ENCODE assay signal across 17 cellular contexts in the genomic region with DNA sequence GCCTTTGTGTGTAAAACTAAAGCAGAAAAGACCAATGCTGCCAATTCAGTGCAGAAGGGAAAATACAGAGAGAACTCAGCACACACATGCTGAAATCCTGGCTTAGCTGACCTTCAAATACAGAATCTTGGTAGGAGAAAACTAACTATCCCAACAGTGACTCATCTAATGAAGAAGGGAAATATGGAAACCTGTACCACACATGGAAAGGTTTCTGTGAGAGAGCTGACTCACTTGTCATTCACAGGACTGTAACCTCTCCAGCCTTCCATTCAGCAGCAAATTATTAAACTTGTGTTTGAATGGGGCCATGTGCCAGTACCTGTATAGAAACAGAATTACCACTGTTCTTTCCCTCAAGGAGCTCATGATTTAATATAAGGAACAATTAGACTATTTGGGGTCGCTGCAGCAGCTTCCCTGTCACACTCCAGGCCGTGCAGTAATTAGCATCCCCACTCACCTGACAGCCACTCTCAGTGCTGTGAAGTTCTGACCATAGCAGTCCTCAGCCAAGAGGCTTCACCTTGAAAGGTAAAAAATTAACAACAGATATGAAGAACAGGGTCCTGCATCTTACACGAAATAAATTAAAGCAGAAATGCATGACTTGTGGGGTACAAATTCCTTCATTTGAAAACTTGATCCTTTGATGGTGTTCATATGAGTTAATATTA. TPM values are rescaled to one million over a fixed set of nuclear protein-coding genes. Genes with fewer than 3 reads are reported as not detected.
DNase-seq lines count a peak whose midpoint lies in the region; ATAC-seq, FAIRE-seq and TF ChIP-seq lines count a peak whose summit lies in the region.
"Had no signal": no experiment of that assay in that cellular context is flagged by ENCODE, and none has a peak within 500 bp of the region (broad histone marks: within the 10 kb centered on the region; RNA-seq: fewer than 3 reads in every experiment).

No MANE protein-coding gene starts in this region.

- TF ChIP-seq POLR2A in tibial nerve (IDR thresholded peaks at IDR 0.05), result no peak

- FAIRE-seq in bronchial epithelial cell (lab: Jason Lieb, UNC) (no peak), small intestine (lab: Jason Lieb, UNC) (no peak)

- no peak overlapping the region for H3K4me3 ChIP-seq in bronchial epithelial cell (ENCODE audit: low read depth, low read length)
- H3K4me3 ChIP-seq in left lung, result no peak overlapping the region
- no peak overlapping the region for H3K4me3 ChIP-seq in small intestine (ENCODE audit: low read depth in 1 of 2, low read length in 2 of 2)
- H3K4me3 ChIP-seq in tibial nerve, result no peak overlapping the region
- H3K4me3 ChIP-seq: suprapubic skin had no signal

- H3K36me3 ChIP-seq in bronchial epithelial cell (ENCODE audit: control insufficient read depth, insufficient read depth, low read length) (no peaks in the 10 kb centered on the region), left lung (no peaks in the 10 kb centered on the region), small intestine (ENCODE audit: control insufficient read depth in 2 of 2, insufficient read depth in 2 of 2, low read length in 2 of 2) (no peaks in the 10 kb centered on the region), tibial nerve (no peaks in the 10 kb centered on the region)
- H3K36me3 ChIP-seq: suprapubic skin had no signal

- DNase-seq in Daoy (ENCODE audit: low read depth), result peak; percentile 41
- DNase-seq in NCI-H69 (lab: John Stamatoyannopoulos, UW), result peak; percentile 18
- peak; percentile 81 for DNase-seq in bronchial epithelial cell (ENCODE audit: low read depth)
- no peak for DNase-seq in left lung
- no peak for DNase-seq in cerebellar cortex (ENCODE audit: low spot score)
- no peak for DNase-seq in NCI-H524 (lab: John Stamatoyannopoulos, UW)
- no peak for DNase-seq in small intestine
- DNase-seq in tibial nerve (ENCODE audit: low spot score in 2 of 2), result no peak
- DNase-seq: activated CD4-positive, alpha-beta T cell treated with anti-CD3 and anti-CD28 coated beads, Interleukin-2, amount 10 ng/mL, durations not matched to agents 24 days and 14 days; activated T-cell treated with anti-CD3 and anti-CD28 coated beads, Interleukin-2, amount 50 U/mL, for 4 hours; DMS79; NCI-H1930; NCI-H774; SHP77; T-helper 9 cell had no signal

- WGBS in small intestine, 3 donors, result 57 to 79% (median 66%) methylated on average over 3 of the region's 3 CpGs
- WGBS in tibial nerve, 2 donors, result 81 to 84% methylated on average over 3 of the region's 3 CpGs

- H3K9me3 ChIP-seq in left lung (no peaks in the 10 kb centered on the region), small intestine (ENCODE audit: control insufficient read depth, low read depth) (no peaks in the 10 kb centered on the region), tibial nerve (no peaks in the 10 kb centered on the region)
- H3K9me3 ChIP-seq: suprapubic skin had no signal

- peak; percentile 39 for ATAC-seq in left lung
- ATAC-seq: activated T-cell treated with anti-CD3 and anti-CD28 coated beads, Interleukin-2, amount 50 U/mL, for 4 hours had no signal

- H3K4me1 ChIP-seq in left lung (no peaks in the 10 kb centered on the region), small intestine (ENCODE audit: control insufficient read depth in 2 of 2, insufficient read depth in 1 of 2, low read depth in 1 of 2, low read length in 1 of 2) (no peaks in the 10 kb centered on the region), tibial nerve (no peaks in the 10 kb centered on the region)
- H3K4me1 ChIP-seq: suprapubic skin had no signal

- no peaks in the 10 kb centered on the region for H3K27me3 ChIP-seq in bronchial epithelial cell (ENCODE audit: control insufficient read depth, insufficient read depth, low read length)
- H3K27me3 ChIP-seq in left lung, result no peaks in the 10 kb centered on the region
- no peaks in the 10 kb centered on the region for H3K27me3 ChIP-seq in small intestine (ENCODE audit: control insufficient read depth in 2 of 2, insufficient read depth in 2 of 2, low read length in 2 of 2)
- no peaks in the 10 kb centered on the region for H3K27me3 ChIP-seq in tibial nerve
- H3K27me3 ChIP-seq: suprapubic skin had no signal

- intact Hi-C loops in left lung (cut with DNase I), result no loop called here

- TF ChIP-seq CTCF in bronchial epithelial cell (IDR thresholded peaks at IDR 0.05; ENCODE audit: insufficient read depth, low read length, severe bottlenecking) (no peak), left lung (IDR thresholded peaks at IDR 0.05) (no peak), tibial nerve (IDR thresholded peaks at IDR 0.05) (no peak)

- H3K27ac ChIP-seq in left lung (no peak overlapping the region), small intestine (ENCODE audit: low read depth in 1 of 2, low read length in 1 of 2) (no peak overlapping the region), tibial nerve (no peak overlapping the region)
- H3K27ac ChIP-seq: HL-60, suprapubic skin had no signal

- TF ChIP-seq EP300 in tibial nerve (IDR thresholded peaks at IDR 0.05), result no peak

RNA-seq across cellular contexts. Expression of a gene that starts 53.9 kb away (rescaled TPM):
- total RNA-seq in Daoy (2014; rRNA removed; shearing (Covaris generic)), result 10.6 and 15.2 TPM in 2 replicates
- total RNA-seq in bronchial epithelial cell (19.2 and 24.2 TPM in 2 replicates), left lung (10 to 100 TPM; 15.1 to 17.3 TPM), tibial nerve (10 to 100 TPM; 17.3 to 28.0 (median 22.1) TPM)
- 1 to 10 TPM; 2.7 to 7.1 (median 3.8) TPM for polyA plus RNA-seq in small intestine

Comparison
In these comparisons a context has a peak if more than half of its experiments do, and no peak if none do; other contexts are left out.
1. DNase-seq: peak in Daoy (single experiment), NCI-H69 (single experiment) and bronchial epithelial cell (single experiment); none in left lung (0 of 2), cerebellar cortex (single experiment), NCI-H524 (0 of 2), small intestine (single experiment) and tibial nerve (0 of 2).